Comparison of ENCODE assay signal across 22 cellular contexts in genomic region chr4:10083331-10083769, GRCh38. TPM values are rescaled to one million over a fixed set of nuclear protein-coding genes. Genes with fewer than 3 reads are reported as not detected.
DNase-seq lines count a peak whose midpoint lies in the region; ATAC-seq, FAIRE-seq and TF ChIP-seq lines count a peak whose summit lies in the region.
"Had no signal": no experiment of that assay in that cellular context is flagged by ENCODE, and none has a peak within 500 bp of the region (broad histone marks: within the 10 kb centered on the region; RNA-seq: fewer than 3 reads in every experiment).

No MANE protein-coding gene starts in this region.

- no peak overlapping the region for H3K9ac ChIP-seq in K562 (ENCODE audit: insufficient read depth in 1 of 2, low read depth in 2 of 2, low read length in 2 of 2)

- peaks cover 4% of the 10 kb centered on the region for H3K9me1 ChIP-seq in K562 (ENCODE audit: control insufficient read depth, insufficient read depth, low read length)

- H3K36me3 ChIP-seq in heart right ventricle (peaks cover 21 to 100% (median 91%) of the 10 kb centered on the region in 9 donors), K562 (ENCODE audit: control insufficient read depth, insufficient read depth, low read length) (peaks cover 99% of the 10 kb centered on the region; the same call in 2 of the 3 replicates), ovary (no peaks in the 10 kb centered on the region), transverse colon (peaks cover 0 to 86% (median 44%) of the 10 kb centered on the region in 4 donors), tibial nerve (peaks cover 13 to 100% (median 80%) of the 10 kb centered on the region in 3 donors)

- H3K27ac ChIP-seq in heart right ventricle (no peak overlapping the region), K562 (ENCODE audit: extremely low read depth, low read depth, low read length) (no peak overlapping the region), ovary (no peak overlapping the region), transverse colon (no peak overlapping the region), tibial nerve (no peak overlapping the region)
- H3K27ac ChIP-seq: adrenal gland, hepatocyte, VCaP had no signal

- no peak overlapping the region for H2AFZ ChIP-seq in K562 (ENCODE audit: low read depth, low read length)
- H2AFZ ChIP-seq: hepatocyte had no signal

- H3K9me3 ChIP-seq in heart right ventricle (no peaks in the 10 kb centered on the region), K562 (replicated peaks; ENCODE audit: control insufficient read depth, insufficient read depth, low read depth, low read length) (no peaks in the 10 kb centered on the region), ovary (no peaks in the 10 kb centered on the region), transverse colon (no peaks in the 10 kb centered on the region), tibial nerve (no peaks in the 10 kb centered on the region)
- H3K9me3 ChIP-seq: adrenal gland had no signal

- ATAC-seq in heart right ventricle: no peak
- no peak for ATAC-seq in K562
- ATAC-seq: CD8-positive, alpha-beta T cell had no signal

- in situ Hi-C loops in K562 (cut with MboI) (no loop called here), transverse colon (cut with MboI; ENCODE audit: low pct_ligation_motif_present in 1 of 4, low pct_unique_long_range_greater_than_20kb in 1 of 4, low sequenced_read_pairs in 3 of 4) (no loop called here)

- TF ChIP-seq RAD21 in K562 (CRISPR knock-in tag; conservative IDR thresholded peaks at IDR 0.05 in 1 of 2, IDR thresholded peaks at IDR 0.05 in 1 of 2): no peak

- WGBS in heart right ventricle, 2 donors: 91 to 93% methylated on average over 12 of the region's 12 CpGs
- 92% methylated on average over 12 of the region's 12 CpGs for WGBS in K562 (ENCODE audit: insufficient coverage, low coverage, missing lambda C conversion rate)
- 89 to 96% (median 91%) methylated on average over 12 of the region's 12 CpGs for WGBS in ovary, 3 donors
- WGBS in transverse colon (ENCODE audit: low coverage in 1 of 2), 2 donors: 83% methylated on average over 12 of the region's 12 CpGs; no CpG with 5 or more reads in 1 of the 2 donors
- 78 to 83% methylated on average over 12 of the region's 12 CpGs for WGBS in tibial nerve, 2 donors

- no peak overlapping the region for H3K4me3 ChIP-seq in heart right ventricle
- H3K4me3 ChIP-seq in K562: no peak overlapping the region
- H3K4me3 ChIP-seq in ovary: no peak overlapping the region
- H3K4me3 ChIP-seq in transverse colon: no peak overlapping the region
- H3K4me3 ChIP-seq in tibial nerve: no peak overlapping the region
- H3K4me3 ChIP-seq: adrenal gland, hepatocyte had no signal

- FAIRE-seq in K562 (lab: Jason Lieb, UNC): no peak

- H3K4me1 ChIP-seq in heart right ventricle (peaks cover 14 to 76% (median 57%) of the 10 kb centered on the region in 9 donors), K562 (replicated peaks in 1 of 2; ENCODE audit: control insufficient read depth in 2 of 2, insufficient read depth in 2 of 2, low read length in 2 of 2) (no peaks in the 10 kb centered on the region), ovary (ENCODE audit: insufficient read depth) (no peaks in the 10 kb centered on the region), transverse colon (no peaks in the 10 kb centered on the region), tibial nerve (peaks cover 0 to 17% (median 0%) of the 10 kb centered on the region in 4 donors)
- H3K4me1 ChIP-seq: adrenal gland had no signal

- TF ChIP-seq CTCF in heart right ventricle (IDR thresholded peaks at IDR 0.05): no peak
- no peak for TF ChIP-seq CTCF in K562 (IDR thresholded peaks at IDR 0.05 in 2 of 3, conservative IDR thresholded peaks at IDR 0.05 in 1 of 3; ENCODE audit: insufficient read depth in 2 of 3, low read depth in 1 of 3, low read length in 3 of 3)
- TF ChIP-seq CTCF in ovary (IDR thresholded peaks at IDR 0.05): no peak
- no peak for TF ChIP-seq CTCF in transverse colon (IDR thresholded peaks at IDR 0.05)
- no peak for TF ChIP-seq CTCF in tibial nerve (IDR thresholded peaks at IDR 0.05)

- DNase-seq in cardiac septum (ENCODE audit: low spot score) (peak; percentile 62), heart right ventricle (no peak), K562 (ENCODE audit: extremely low read depth in 1 of 4, low spot score in 3 of 4) (no peak), ovary (peak in 3 of 5 donors; percentile 8 to 22 (median 8)), transverse colon (peak; percentile 3), SKM-1 treated with dmso at 0.1 percent for 144 hours (lab: John Stamatoyannopoulos, UW; ENCODE audit: unreplicated experiment) (no peak), C1 segment of cervical spinal cord (lab: John Stamatoyannopoulos, UW) (no peak), tibial nerve (ENCODE audit: low spot score in 2 of 2) (no peak)
- DNase-seq: activated CD4-positive, alpha-beta T cell treated with anti-CD3 and anti-CD28 coated beads, Interleukin-2, amount 50 U/mL, for 4 hours; dermis blood vessel endothelial cell; DMS53; GF-D8; GOT3; MM.1S; NCI-H1436 treated with DMSO at 0.1 percent for 48 hours; NCI-H774; stimulated activated CD4-positive, alpha-beta T cell treated with anti-CD3 and anti-CD28 coated beads, Interleukin-2, amount 100 ng/mL, for 24 hours; T-helper 2 cell had no signal

- H3K27me3 ChIP-seq in heart right ventricle (no peaks in the 10 kb centered on the region), K562 (ENCODE audit: control insufficient read depth in 2 of 2, insufficient read depth in 2 of 2, low read length in 2 of 2) (no peaks in the 10 kb centered on the region), ovary (no peaks in the 10 kb centered on the region), transverse colon (no peaks in the 10 kb centered on the region), tibial nerve (no peaks in the 10 kb centered on the region)
- H3K27me3 ChIP-seq: adrenal gland, hepatocyte had no signal

- no peak overlapping the region for H3K4me2 ChIP-seq in K562 (ENCODE audit: insufficient read depth, low read length)
- H3K4me2 ChIP-seq: hepatocyte had no signal

- H3K79me2 ChIP-seq in K562 (ENCODE audit: control insufficient read depth, insufficient read depth, low read length): no peaks in the 10 kb centered on the region

- no TSS peak for BruUV-seq in K562 (replicated peaks; lab: Mats Ljungman, UMichigan)

- CTCF ChIA-PET in K562 (lab: Yijun Ruan, JAX; ENCODE audit: low intra/inter-chr PET ratio): no interaction called here

- peaks cover 3% of the 10 kb centered on the region; the same call in 1 of the 2 replicates for H4K20me1 ChIP-seq in K562 (replicated peaks; ENCODE audit: control insufficient read depth, insufficient read depth, low read length)

- TF ChIP-seq POLR2A in K562 (conservative IDR thresholded peaks at IDR 0.05) (no peak), ovary (IDR thresholded peaks at IDR 0.05) (no peak), transverse colon (IDR thresholded peaks at IDR 0.05) (no peak), tibial nerve (IDR thresholded peaks at IDR 0.05) (no peak)

- intact Hi-C loops in cardiac septum (cut with DNase I) (no loop called here), heart right ventricle (cut with DNase I) (no loop called here), K562 (cut with micrococcal nuclease) (no loop called here), ovary (cut with DNase I) (no loop called here), transverse colon (cut with DNase I; ENCODE audit: low total_unique reads) (no loop called here)

- no peak for TF ChIP-seq EP300 in K562 (IDR thresholded peaks at IDR 0.05; ENCODE audit: low read length)
- no peak for TF ChIP-seq EP300 in ovary (IDR thresholded peaks at IDR 0.05)
- TF ChIP-seq EP300 in transverse colon (IDR thresholded peaks at IDR 0.05; ENCODE audit: low read depth): no peak
- no peak for TF ChIP-seq EP300 in tibial nerve (IDR thresholded peaks at IDR 0.05)

- POLR2A ChIA-PET in K562 (lab: Yijun Ruan, JAX): interaction anchor here (0.5 kb wide), 1 partner anchor 34 kb away, joined by 3 read pairs; no protein-coding TSS in a partner anchor

TF ChIP-seq in K562, 482 proteins besides CTCF, POLR2A, EP300 and RAD21 (continues in another document):
- 0 out of 2 replicates have a peak, but pooled peaks have one; percentile 13 for TF ChIP-seq POLR2AphosphoS5 (IDR thresholded peaks at IDR 0.05; ENCODE audit: control insufficient read depth, insufficient read depth, low read depth, low read length)

RNA-seq across cellular contexts. Expression of gene WDR1, which starts 33.2 kb away (rescaled TPM):
- total RNA-seq in cardiac septum (245 TPM), heart right ventricle (100 to 1,000 TPM; 155 to 302 (median 177) TPM), K562 (2014; rRNA removed) (151 and 154 TPM in 2 replicates), K562 (2014; rRNA removed; fragmentation: Illumina TruSeq; extraction: Trizol) (111 and 112 TPM in 2 replicates), K562 (2015; rRNA removed; fragmentation: Illumina TruSeq; extraction: Trizol) (120 and 124 TPM in 2 replicates), K562 (2021) (186 and 213 TPM in 2 replicates), ovary (100 to 1,000 TPM in 5 of 7 donors, 10 to 100 TPM in 2; 67.2 to 352 (median 260) TPM), transverse colon (100 to 1,000 TPM; 196 to 268 (median 246) TPM), tibial nerve (100 to 1,000 TPM; 142 to 204 (median 148) TPM)
- polyA plus RNA-seq in heart right ventricle (100 to 1,000 TPM in 1 of 2 donors, 10 to 100 TPM in 1; 51.9 to 266 TPM), K562 (2011; rRNA removed) (140 and 186 TPM in 2 replicates), K562 (2014; fragmentation: Illumina TruSeq; extraction: Trizol) (139 and 149 TPM in 2 replicates), K562 (2014; fragmentation: Nextera tagmentation; extraction: Ambion mirVana) (10 to 100 TPM; 16.1 to 23.0 TPM), K562 (2014; rRNA removed) (120 and 125 TPM in 2 replicates), ovary (100 to 1,000 TPM; 140 to 351 TPM)
- total RNA-seq in K562 (2011; cell fraction: chromatin; rRNA removed; ENCODE audit: low replicate concordance): 72.4 and 125 TPM in 2 replicates
- total RNA-seq in K562 (2011; cell fraction: nucleolus; rRNA removed): 75.3 and 90.2 TPM in 2 replicates
- total RNA-seq in K562 (2011; cell fraction: nucleoplasm; rRNA removed): 64.2 and 70.3 TPM in 2 replicates
- polyA plus RNA-seq in K562 (2011; cell fraction: cytosol; rRNA removed): 176 and 298 TPM in 2 replicates
- polyA plus RNA-seq in K562 (2011; cell fraction: nucleus; rRNA removed): 133 and 190 TPM in 2 replicates
- 144 and 177 TPM in 2 replicates for polyA plus RNA-seq in K562 (2012)
- 188 and 256 TPM in 2 replicates for polyA minus RNA-seq in K562 (2011; rRNA and poly(A)+ RNA removed)
- polyA minus RNA-seq in K562 (2011; cell fraction: cytosol; rRNA and poly(A)+ RNA removed): 111 and 132 TPM in 2 replicates
- polyA minus RNA-seq in K562 (2011; cell fraction: nucleus; rRNA and poly(A)+ RNA removed): 53.7 and 56.2 TPM in 2 replicates

Comparison
In these comparisons a context has a peak if more than half of its experiments do, and no peak if none do; other contexts are left out.
1. DNase-seq: peak in cardiac septum (single experiment), ovary (3 of 5) and transverse colon (single experiment); none in heart right ventricle (0 of 2), K562 (0 of 4), SKM-1 treated with dmso at 0.1 percent for 144 hours (single experiment), C1 segment of cervical spinal cord (0 of 14) and tibial nerve (0 of 2).